ENCODE assay signal across 8 cellular contexts in the genomic region with DNA sequence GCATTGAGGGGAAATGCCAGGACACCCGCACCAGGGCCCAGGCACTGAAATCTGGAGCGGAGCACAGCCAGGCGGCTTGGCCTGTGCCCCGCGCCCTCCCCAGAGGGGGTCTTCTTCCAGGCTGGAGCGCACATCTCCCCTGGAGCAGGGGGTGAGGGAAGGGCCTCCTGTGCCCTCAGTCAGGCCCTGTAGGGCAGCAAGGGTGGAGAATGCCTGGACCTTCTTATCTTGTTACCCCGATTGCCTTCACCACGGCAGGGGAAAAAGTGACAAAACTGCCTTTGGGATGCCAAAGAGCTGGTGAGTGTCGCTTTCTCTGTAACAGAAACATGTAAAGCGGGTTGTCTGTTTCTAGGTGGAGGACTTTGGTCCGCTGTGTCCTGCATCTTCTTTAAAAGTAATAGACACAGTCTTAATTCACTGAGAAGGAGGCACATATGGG. TPM values are rescaled to one million over a fixed set of nuclear protein-coding genes. Genes with fewer than 3 reads are reported as not detected.
DNase-seq lines count a peak whose midpoint lies in the region; ATAC-seq lines count a peak whose summit lies in the region.

No MANE protein-coding gene starts in this region.

- peaks cover 18 to 20% of the 10 kb centered on the region in 2 donors for H3K4me1 ChIP-seq in duodenal mucosa (ENCODE audit: control insufficient read depth in 1 of 2, insufficient read depth in 2 of 2, low read length in 2 of 2)
- peaks cover 6% of the 10 kb centered on the region for H3K4me1 ChIP-seq in muscle layer of colon (ENCODE audit: insufficient read depth, low read length)

- H3K4me1 Mint-ChIP-seq in activated T-cell treated with anti-CD3 and anti-CD28 coated beads, Interleukin-2, amount 50 U/mL, for 24 hours (ENCODE audit: low read depth) = peaks cover 25% of the 10 kb centered on the region

- no peak overlapping the region for H3K4me3 Mint-ChIP-seq in activated T-cell treated with anti-CD3 and anti-CD28 coated beads, Interleukin-2, amount 50 U/mL, for 24 hours

- H3K27ac ChIP-seq in duodenal mucosa (ENCODE audit: low read depth, low read length) (no peak overlapping the region), muscle layer of colon (ENCODE audit: low read depth, low read length) (peak overlapping the region; percentile 66)

- H3K36me3 ChIP-seq in duodenal mucosa (ENCODE audit: control insufficient read depth in 1 of 2, insufficient read depth in 2 of 2, low read length in 2 of 2) = no peaks in the 10 kb centered on the region
- H3K36me3 ChIP-seq in muscle layer of colon (ENCODE audit: insufficient read depth, low read length) = no peaks in the 10 kb centered on the region

- H3K9ac ChIP-seq in duodenal mucosa (ENCODE audit: low read depth in 1 of 2, low read length in 2 of 2) = peak overlapping the region; percentile 60 to 65
- no peak overlapping the region for H3K9ac ChIP-seq in muscle layer of colon (ENCODE audit: low read length)

- H3K27me3 Mint-ChIP-seq in activated T-cell treated with anti-CD3 and anti-CD28 coated beads, Interleukin-2, amount 50 U/mL, for 24 hours = peaks cover 61% of the 10 kb centered on the region

- H3K9me3 ChIP-seq in duodenal mucosa (ENCODE audit: control insufficient read depth in 1 of 2, low read length in 2 of 2) = no peaks in the 10 kb centered on the region
- no peaks in the 10 kb centered on the region for H3K9me3 ChIP-seq in muscle layer of colon (ENCODE audit: low read length)

- H3K4me3 ChIP-seq in duodenal mucosa (ENCODE audit: low read depth in 1 of 2, low read length in 2 of 2) (peak overlapping the region; percentile 59 to 60), muscle layer of colon (ENCODE audit: low read depth in 1 of 2, low read length in 2 of 2) (peak overlapping the region; percentile 40 to 58)

- no peaks in the 10 kb centered on the region for H3K9me3 Mint-ChIP-seq in activated T-cell treated with anti-CD3 and anti-CD28 coated beads, Interleukin-2, amount 50 U/mL, for 24 hours

- H3K36me3 Mint-ChIP-seq in activated T-cell treated with anti-CD3 and anti-CD28 coated beads, Interleukin-2, amount 50 U/mL, for 24 hours (ENCODE audit: low read depth) = no peaks in the 10 kb centered on the region

- no peak overlapping the region for H3K27ac Mint-ChIP-seq in activated T-cell treated with anti-CD3 and anti-CD28 coated beads, Interleukin-2, amount 50 U/mL, for 24 hours

- H3K27me3 ChIP-seq in duodenal mucosa (ENCODE audit: control insufficient read depth in 1 of 2, insufficient read depth in 2 of 2, low read length in 2 of 2) (peaks cover 0 to 6% of the 10 kb centered on the region in 2 donors), muscle layer of colon (ENCODE audit: control insufficient read depth in 1 of 2, insufficient read depth in 2 of 2, low read length in 2 of 2) (no peaks in the 10 kb centered on the region)

- peak; percentile 24 for DNase-seq in activated T-cell treated with anti-CD3 and anti-CD28 coated beads, Interleukin-2, amount 50 U/mL, for 1 hour
- no peak for DNase-seq in activated T-cell treated with anti-CD3 and anti-CD28 coated beads, Interleukin-2, amount 50 U/mL, for 24 hours
- DNase-seq in ureter (ENCODE audit: low spot score) (peak; percentile 46), NOMO-1 (lab: John Stamatoyannopoulos, UW; ENCODE audit: unreplicated experiment in 2 of 2) (no peak)

- no peak for ATAC-seq in GM18511 (IDR thresholded peaks at IDR 0.05; ENCODE audit: unreplicated experiment)
- no peak for ATAC-seq in HG03432 (IDR thresholded peaks at IDR 0.05; ENCODE audit: unreplicated experiment)

RNA-seq across cellular contexts. Expression of a gene that starts 48.3 kb away (rescaled TPM):
- total RNA-seq in ureter = 23.7 TPM

RNA-seq across cellular contexts. Expression of a gene that starts 51.8 kb away (rescaled TPM):
- total RNA-seq in ureter = 94.4 TPM

Comparison
In these comparisons a context has a peak if more than half of its experiments do, and no peak if none do; other contexts are left out.
1. DNase-seq: peak in activated T-cell treated with anti-CD3 and anti-CD28 coated beads, Interleukin-2, amount 50 U/mL, for 1 hour (single experiment) and ureter (single experiment); none in activated T-cell treated with anti-CD3 and anti-CD28 coated beads, Interleukin-2, amount 50 U/mL, for 24 hours (single experiment) and NOMO-1 (0 of 2).